Comparison of ENCODE assay signal across 8 cellular contexts in genomic region chr12:9283346-9284095, GRCh38.
DNase-seq lines count a peak whose midpoint lies in the region; ATAC-seq lines count a peak whose summit lies in the region.
"Not testable (repeated sequence)": the region's sequence is repeated elsewhere in the genome, so short reads cannot be mapped to it uniquely, and the experiment has no call there.

No MANE protein-coding gene starts in this region.

- H3K27ac Mint-ChIP-seq in activated naive CD4-positive, alpha-beta T cell treated with anti-CD3 and anti-CD28 coated beads, Interleukin-2, amount 50 U/mL, for 72 hours = peak overlapping the region; percentile 80 to 97
- peak overlapping the region; percentile 96 for H3K27ac Mint-ChIP-seq in stimulated activated naive CD8-positive, alpha-beta T cell treated with anti-CD3 and anti-CD28 coated beads, Interleukin-15, Interleukin-2, amounts not matched to agents 100 ng/mL and 50 ng/mL, for 24 hours

- peak; percentile 83 for ATAC-seq in HG02571 (IDR thresholded peaks at IDR 0.05; ENCODE audit: unreplicated experiment)
- peak; percentile 85 to 98 for ATAC-seq in activated naive CD4-positive, alpha-beta T cell treated with anti-CD3 and anti-CD28 coated beads, Interleukin-2, amount 50 U/mL, for 72 hours

- H3K27me3 Mint-ChIP-seq in stimulated activated naive CD8-positive, alpha-beta T cell treated with anti-CD3 and anti-CD28 coated beads, Interleukin-15, Interleukin-2, amounts not matched to agents 100 ng/mL and 50 ng/mL, for 24 hours = not testable (repeated sequence)

- not testable (repeated sequence) for H3K4me1 Mint-ChIP-seq in stimulated activated naive CD8-positive, alpha-beta T cell treated with anti-CD3 and anti-CD28 coated beads, Interleukin-15, Interleukin-2, amounts not matched to agents 100 ng/mL and 50 ng/mL, for 24 hours (ENCODE audit: low read depth)

- DNase-seq in ELF-1 (ENCODE audit: low read depth, low spot score) (peak; percentile 87), NCI-H1436 treated with DMSO at 0.1 percent for 48 hours (lab: John Stamatoyannopoulos, UW) (peak; percentile 51), SW480 (ENCODE audit: low spot score) (peak; percentile 53), glomerular visceral epithelial cell (ENCODE audit: extremely low spot score) (peak; percentile 87), nucleus accumbens (lab: John Stamatoyannopoulos, UW) (peak in 53 of 56 donors; percentile 3 to 94 (median 69))
- DNase-seq in activated naive CD4-positive, alpha-beta T cell treated with anti-CD3 and anti-CD28 coated beads, Interleukin-2, amount 50 U/mL, for 72 hours (ENCODE audit: low spot score in 2 of 2) = peak; percentile 66 to 77

- not testable (repeated sequence) for H3K36me3 Mint-ChIP-seq in activated naive CD4-positive, alpha-beta T cell treated with anti-CD3 and anti-CD28 coated beads, Interleukin-2, amount 50 U/mL, for 72 hours; stimulated activated naive CD8-positive, alpha-beta T cell treated with anti-CD3 and anti-CD28 coated beads, Interleukin-15, Interleukin-2, amounts not matched to agents 100 ng/mL and 50 ng/mL, for 24 hours (ENCODE audit: low read depth)

- H3K4me3 Mint-ChIP-seq in stimulated activated naive CD8-positive, alpha-beta T cell treated with anti-CD3 and anti-CD28 coated beads, Interleukin-15, Interleukin-2, amounts not matched to agents 100 ng/mL and 50 ng/mL, for 24 hours = peak overlapping the region; percentile 95

- H3K9me3 Mint-ChIP-seq in activated naive CD4-positive, alpha-beta T cell treated with anti-CD3 and anti-CD28 coated beads, Interleukin-2, amount 50 U/mL, for 72 hours; stimulated activated naive CD8-positive, alpha-beta T cell treated with anti-CD3 and anti-CD28 coated beads, Interleukin-15, Interleukin-2, amounts not matched to agents 100 ng/mL and 50 ng/mL, for 24 hours: not testable (repeated sequence)

Comparison
In these comparisons a context has a peak if more than half of its experiments do, and no peak if none do; other contexts are left out.
1. Peak in every context shown above with its lines: DNase-seq and ATAC-seq.